Comparison of ENCODE assay signal across 8 cellular contexts in the genomic region with DNA sequence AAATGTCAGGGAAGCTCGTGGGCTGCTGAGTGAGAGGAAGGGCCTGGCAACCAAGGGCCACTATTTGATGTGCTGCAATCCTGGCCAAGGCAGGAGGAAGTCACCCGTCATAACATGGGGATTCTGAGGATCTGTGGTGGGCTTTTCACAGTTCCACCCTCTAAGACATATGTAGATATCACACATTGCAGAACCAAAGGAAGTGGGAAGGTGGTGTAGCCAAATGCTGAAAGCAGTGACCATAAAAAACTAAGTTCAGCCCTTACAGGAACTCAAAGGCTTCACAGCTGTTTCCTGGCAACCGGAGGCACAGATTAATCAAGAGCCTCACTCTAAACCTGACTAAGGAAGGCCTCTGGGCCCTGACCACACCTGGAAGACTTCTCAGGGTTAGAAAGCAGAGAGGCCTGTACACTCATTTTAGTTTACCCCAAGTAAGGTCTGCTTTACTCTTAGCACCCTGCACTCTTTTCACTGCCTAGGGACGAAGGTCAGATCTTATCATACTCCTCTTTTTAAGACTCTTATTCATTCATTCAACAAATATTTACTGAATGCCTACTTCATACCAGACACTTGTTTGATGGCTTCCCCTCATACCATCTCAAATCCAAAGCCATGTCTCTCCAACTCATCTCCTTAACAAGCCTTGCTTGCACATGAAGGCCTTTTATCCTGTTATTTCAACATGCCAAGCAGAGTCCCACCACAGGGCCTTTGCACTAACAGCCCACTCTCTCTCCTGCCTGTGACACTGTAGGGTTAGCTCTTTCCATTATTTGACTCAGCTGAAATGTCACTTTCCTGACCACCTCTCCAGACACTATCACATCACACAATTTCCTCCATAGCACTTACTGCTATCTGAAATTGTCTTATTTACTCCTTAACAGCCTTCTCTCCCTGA. TPM values are rescaled to one million over a fixed set of nuclear protein-coding genes. Genes with fewer than 3 reads are reported as not detected.
A peak's percentile ranks its signal among the peaks of the same experiment; 100 is the strongest.
DNase-seq lines count a peak whose midpoint lies in the region; ATAC-seq and TF ChIP-seq lines count a peak whose summit lies in the region.

No MANE protein-coding gene starts in this region.

- DNase-seq in activated gamma-delta T cell treated with Interleukin-2 at 50 U/mL for 16 hours (peak; percentile 50), activated gamma-delta T cell (lab: John Stamatoyannopoulos, UW) (no peak), HT-29 (ENCODE audit: low spot score) (peak; percentile 72), left ventricle myocardium inferior (no peak)
- DNase-seq in activated CD8-positive, alpha-beta memory T cell treated with anti-CD3 and anti-CD28 coated beads, Interleukin-2, amount 50 U/mL, for 4 hours: peak; percentile 18
- DNase-seq in stimulated activated naive B cell treated with anti-CD40 and anti-IgM and Interleukin-4, amounts not matched to agents 10 μg/mL and 1 μg/mL and 100 μg/mL, for 72 hours: peak; percentile 29

- peaks cover 22 to 29% of the 10 kb centered on the region in 2 donors for H3K36me3 Mint-ChIP-seq in stimulated activated naive B cell treated with anti-CD40 and anti-IgM and Interleukin-4, amounts not matched to agents 10 μg/mL and 1 μg/mL and 100 μg/mL, for 72 hours

- ATAC-seq in stimulated activated naive B cell treated with anti-CD40 and anti-IgM and Interleukin-4, amounts not matched to agents 10 μg/mL and 1 μg/mL and 100 μg/mL, for 72 hours (replicated peaks): peak; percentile 56 to 59
- ATAC-seq in HG02885 (IDR thresholded peaks at IDR 0.05; ENCODE audit: poor library complexity, unreplicated experiment) (no peak), HG02571 (IDR thresholded peaks at IDR 0.05; ENCODE audit: unreplicated experiment) (no peak)

- peak overlapping the region; percentile 99 for H3K27ac ChIP-seq in left ventricle myocardium inferior (replicated peaks)

- no peaks in the 10 kb centered on the region for H3K27me3 Mint-ChIP-seq in stimulated activated naive B cell treated with anti-CD40 and anti-IgM and Interleukin-4, amounts not matched to agents 10 μg/mL and 1 μg/mL and 100 μg/mL, for 72 hours

- no peaks in the 10 kb centered on the region for H3K36me3 ChIP-seq in left ventricle myocardium inferior

- intact Hi-C loops in left ventricle myocardium inferior (cut with micrococcal nuclease): no loop called here

- no peaks in the 10 kb centered on the region for H3K27me3 ChIP-seq in left ventricle myocardium inferior (ENCODE audit: low read depth)

- peaks cover 98% of the 10 kb centered on the region for H3K4me1 ChIP-seq in left ventricle myocardium inferior

- TF ChIP-seq CTCF in left ventricle myocardium inferior (IDR thresholded peaks at IDR 0.05; ENCODE audit: borderline replicate concordance): no peak

- H3K27ac Mint-ChIP-seq in stimulated activated naive B cell treated with anti-CD40 and anti-IgM and Interleukin-4, amounts not matched to agents 10 μg/mL and 1 μg/mL and 100 μg/mL, for 72 hours: peak overlapping the region; percentile 88

- H3K4me3 ChIP-seq in left ventricle myocardium inferior: peak overlapping the region; percentile 99

- peaks cover 57 to 82% of the 10 kb centered on the region in 2 donors for H3K4me1 Mint-ChIP-seq in stimulated activated naive B cell treated with anti-CD40 and anti-IgM and Interleukin-4, amounts not matched to agents 10 μg/mL and 1 μg/mL and 100 μg/mL, for 72 hours

- peak overlapping the region; percentile 59 to 66 for H3K4me3 Mint-ChIP-seq in stimulated activated naive B cell treated with anti-CD40 and anti-IgM and Interleukin-4, amounts not matched to agents 10 μg/mL and 1 μg/mL and 100 μg/mL, for 72 hours

- H3K9me3 ChIP-seq in left ventricle myocardium inferior (replicated peaks): no peaks in the 10 kb centered on the region

- no peaks in the 10 kb centered on the region for H3K9me3 Mint-ChIP-seq in stimulated activated naive B cell treated with anti-CD40 and anti-IgM and Interleukin-4, amounts not matched to agents 10 μg/mL and 1 μg/mL and 100 μg/mL, for 72 hours

RNA-seq across cellular contexts. Expression of gene UBE2V1, which starts 2.6 kb away (rescaled TPM):
- total RNA-seq in HT-29 (2014; rRNA removed; shearing (Covaris generic)): 53.3 and 68.3 TPM in 2 replicates
- 77.1 TPM for total RNA-seq in left ventricle myocardium inferior

RNA-seq across cellular contexts. Expression of gene PEDS1, which starts 43.1 kb away (rescaled TPM):
- total RNA-seq in HT-29 (2014; rRNA removed; shearing (Covaris generic)): 98.1 and 98.6 TPM in 2 replicates
- total RNA-seq in left ventricle myocardium inferior: 17.3 TPM

Comparison
In these comparisons a context has a peak if more than half of its experiments do, and no peak if none do; other contexts are left out.
1. DNase-seq: peak in activated gamma-delta T cell treated with Interleukin-2 at 50 U/mL for 16 hours (single experiment), HT-29 (single experiment), activated CD8-positive, alpha-beta memory T cell treated with anti-CD3 and anti-CD28 coated beads, Interleukin-2, amount 50 U/mL, for 4 hours (single experiment) and stimulated activated naive B cell treated with anti-CD40 and anti-IgM and Interleukin-4, amounts not matched to agents 10 μg/mL and 1 μg/mL and 100 μg/mL, for 72 hours (single experiment); none in activated gamma-delta T cell (single experiment) and left ventricle myocardium inferior (single experiment).
2. ATAC-seq: peak in stimulated activated naive B cell treated with anti-CD40 and anti-IgM and Interleukin-4, amounts not matched to agents 10 μg/mL and 1 μg/mL and 100 μg/mL, for 72 hours (2 of 2); none in HG02885 (single experiment) and HG02571 (single experiment).